ENCODE assay signal across 1 cellular context in the genomic region with DNA sequence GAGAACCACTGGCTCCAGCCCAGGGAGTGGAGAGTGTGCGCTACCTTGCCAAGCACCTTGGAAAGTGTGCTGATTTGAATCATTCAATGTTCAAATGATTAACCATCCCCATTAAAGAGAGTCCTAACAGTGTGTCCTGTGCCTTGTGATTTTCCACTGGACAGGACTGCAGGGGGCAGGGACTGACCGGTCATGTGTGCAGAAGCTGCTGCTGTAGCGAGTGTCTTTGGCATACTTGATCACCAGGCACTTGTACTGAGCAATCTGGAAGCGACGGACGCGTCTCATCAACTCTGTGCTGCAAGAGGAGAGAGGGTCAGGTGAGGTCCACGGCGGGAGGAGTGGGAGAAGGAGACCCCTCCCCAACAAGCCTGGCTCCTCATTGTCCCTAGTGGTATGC.
TF ChIP-seq lines count a peak whose summit lies in the region.

No MANE protein-coding gene starts in this region.

TF ChIP-seq in A549, 52 proteins besides CTCF, POLR2A, EP300 and RAD21:
- TF ChIP-seq, protein P1, sequence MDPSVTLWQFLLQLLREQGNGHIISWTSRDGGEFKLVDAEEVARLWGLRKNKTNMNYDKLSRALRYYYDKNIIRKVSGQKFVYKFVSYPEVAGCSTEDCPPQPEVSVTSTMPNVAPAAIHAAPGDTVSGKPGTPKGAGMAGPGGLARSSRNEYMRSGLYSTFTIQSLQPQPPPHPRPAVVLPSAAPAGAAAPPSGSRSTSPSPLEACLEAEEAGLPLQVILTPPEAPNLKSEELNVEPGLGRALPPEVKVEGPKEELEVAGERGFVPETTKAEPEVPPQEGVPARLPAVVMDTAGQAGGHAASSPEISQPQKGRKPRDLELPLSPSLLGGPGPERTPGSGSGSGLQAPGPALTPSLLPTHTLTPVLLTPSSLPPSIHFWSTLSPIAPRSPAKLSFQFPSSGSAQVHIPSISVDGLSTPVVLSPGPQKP (IDR thresholded peaks at IDR 0.05; ENCODE audit: low read depth, low read length) = no peak
- TF ChIP-seq TFCP2L1 (CRISPR knock-in tag; IDR thresholded peaks at IDR 0.05) = no peak
- TF ChIP-seq, protein P2, sequence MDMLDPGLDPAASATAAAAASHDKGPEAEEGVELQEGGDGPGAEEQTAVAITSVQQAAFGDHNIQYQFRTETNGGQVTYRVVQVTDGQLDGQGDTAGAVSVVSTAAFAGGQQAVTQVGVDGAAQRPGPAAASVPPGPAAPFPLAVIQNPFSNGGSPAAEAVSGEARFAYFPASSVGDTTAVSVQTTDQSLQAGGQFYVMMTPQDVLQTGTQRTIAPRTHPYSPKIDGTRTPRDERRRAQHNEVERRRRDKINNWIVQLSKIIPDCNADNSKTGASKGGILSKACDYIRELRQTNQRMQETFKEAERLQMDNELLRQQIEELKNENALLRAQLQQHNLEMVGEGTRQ (IDR thresholded peaks at IDR 0.05) = no peak
- TF ChIP-seq, protein P3, sequence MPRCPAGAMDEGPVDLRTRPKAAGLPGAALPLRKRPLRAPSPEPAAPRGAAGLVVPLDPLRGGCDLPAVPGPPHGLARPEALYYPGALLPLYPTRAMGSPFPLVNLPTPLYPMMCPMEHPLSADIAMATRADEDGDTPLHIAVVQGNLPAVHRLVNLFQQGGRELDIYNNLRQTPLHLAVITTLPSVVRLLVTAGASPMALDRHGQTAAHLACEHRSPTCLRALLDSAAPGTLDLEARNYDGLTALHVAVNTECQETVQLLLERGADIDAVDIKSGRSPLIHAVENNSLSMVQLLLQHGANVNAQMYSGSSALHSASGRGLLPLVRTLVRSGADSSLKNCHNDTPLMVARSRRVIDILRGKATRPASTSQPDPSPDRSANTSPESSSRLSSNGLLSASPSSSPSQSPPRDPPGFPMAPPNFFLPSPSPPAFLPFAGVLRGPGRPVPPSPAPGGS (IDR thresholded peaks at IDR 0.05) = no peak
- TF ChIP-seq CEBPB (IDR thresholded peaks at IDR 0.05) = no peak
- no peak for TF ChIP-seq CHD2 (IDR thresholded peaks at IDR 0.05; ENCODE audit: low read length, partially characterized antibody)
- no peak for TF ChIP-seq HEYL (CRISPR knock-in tag; IDR thresholded peaks at IDR 0.05)
- no peak for TF ChIP-seq FOSB (CRISPR knock-in tag; IDR thresholded peaks at IDR 0.05)
- TF ChIP-seq PHF8 (IDR thresholded peaks at IDR 0.05; ENCODE audit: borderline replicate concordance, low read depth) = no peak
- TF ChIP-seq TP53 (CRISPR knock-in tag; IDR thresholded peaks at IDR 0.05) = no peak
- no peak for TF ChIP-seq FOXS1 (CRISPR knock-in tag; IDR thresholded peaks at IDR 0.05)
- TF ChIP-seq KDM5A (IDR thresholded peaks at IDR 0.05) = no peak
- no peak for TF ChIP-seq EHMT2 (IDR thresholded peaks at IDR 0.05; ENCODE audit: low read depth)
